ENCODE assay signal across 31 cellular contexts in genomic region chr5:58018016-58018415, GRCh38.
"Had no signal": no experiment of that assay in that cellular context is flagged by ENCODE, and none has a peak within 500 bp of the region (broad histone marks: within the 10 kb centered on the region; RNA-seq: fewer than 3 reads in every experiment).

No MANE protein-coding gene starts in this region.

- H3K4me3 ChIP-seq: K562, SJCRH30, SK-N-MC had no signal

- H3K36me3 ChIP-seq: SJCRH30, WERI-Rb-1 had no signal

- H3K4me1 Mint-ChIP-seq: activated CD4-positive, alpha-beta memory T cell treated with anti-CD3 and anti-CD28 coated beads, Interleukin-2, amount 10 ng/mL, durations not matched to agents 7 days and 5 days; activated CD8-positive, alpha-beta memory T cell treated with anti-CD3 and anti-CD28 coated beads, Interleukin-2, amount 10 ng/mL, durations not matched to agents 7 days and 5 days; activated naive CD4-positive, alpha-beta T cell treated with anti-CD3 and anti-CD28 coated beads, Interleukin-2, amount 10 ng/mL, durations not matched to agents 7 days and 5 days; activated naive CD8-positive, alpha-beta T cell treated with anti-CD3 and anti-CD28 coated beads, Interleukin-2, amount 50 U/mL, for 24 hours had no signal

- DNase-seq: activated CD4-positive, alpha-beta memory T cell treated with anti-CD3 and anti-CD28 coated beads, Interleukin-2, amount 10 ng/mL, durations not matched to agents 7 days and 5 days; activated CD4-positive, alpha-beta T cell treated with anti-CD3 and anti-CD28 coated beads for 1 hour; activated CD4-positive, alpha-beta T cell treated with anti-CD3 and anti-CD28 coated beads for 48 hours; activated CD4-positive, CD25-positive, alpha-beta regulatory T cell; activated CD8-positive, alpha-beta memory T cell treated with anti-CD3 and anti-CD28 coated beads for 24 hours; activated CD8-positive, alpha-beta memory T cell treated with anti-CD3 and anti-CD28 coated beads, Interleukin-2, amount 10 ng/mL, durations not matched to agents 7 days and 5 days; activated CD8-positive, alpha-beta memory T cell treated with anti-CD3 and anti-CD28 coated beads, Interleukin-2, amount 50 U/mL, for 48 hours; activated effector memory CD4-positive, alpha-beta T cell treated with Interleukin-2 at 50 U/mL for 16 hours; activated naive CD4-positive, alpha-beta T cell treated with anti-CD3 and anti-CD28 coated beads, Interleukin-2, amount 10 ng/mL, durations not matched to agents 7 days and 5 days; activated naive CD8-positive, alpha-beta T cell treated with anti-CD3 and anti-CD28 coated beads, Interleukin-2, amount 50 U/mL, for 24 hours; activated T-cell treated with anti-CD3 and anti-CD28 coated beads, Interleukin-2, amount 50 U/mL, for 48 hours; anterior cingulate cortex; caudate nucleus; cerebellar nuclear complex; NCI-H1048; NCI-H1105 treated with DMSO at 0.1 percent for 48 hours; NCI-H1436; NCI-H1694; NCI-H1930; NCI-H345; NCI-H526 treated with DMSO at 0.1 percent for 48 hours; NK-92 treated with Interleukin-12 subunit alpha and Interleukin-12 subunit beta, amount 100 ng/mL, for 24 hours; SHP77; T1000; WERI-Rb-1 had no signal

- H3K9me3 Mint-ChIP-seq: activated CD4-positive, alpha-beta memory T cell treated with anti-CD3 and anti-CD28 coated beads, Interleukin-2, amount 10 ng/mL, durations not matched to agents 7 days and 5 days; activated naive CD4-positive, alpha-beta T cell treated with anti-CD3 and anti-CD28 coated beads, Interleukin-2, amount 10 ng/mL, durations not matched to agents 7 days and 5 days had no signal

- H3K36me3 Mint-ChIP-seq: activated CD8-positive, alpha-beta memory T cell treated with anti-CD3 and anti-CD28 coated beads, Interleukin-2, amount 10 ng/mL, durations not matched to agents 7 days and 5 days; activated naive CD4-positive, alpha-beta T cell treated with anti-CD3 and anti-CD28 coated beads, Interleukin-2, amount 10 ng/mL, durations not matched to agents 7 days and 5 days; activated naive CD8-positive, alpha-beta T cell; brain had no signal

- H3K27me3 Mint-ChIP-seq: activated CD4-positive, alpha-beta memory T cell treated with anti-CD3 and anti-CD28 coated beads, Interleukin-2, amount 10 ng/mL, durations not matched to agents 7 days and 5 days; activated CD8-positive, alpha-beta memory T cell treated with anti-CD3 and anti-CD28 coated beads, Interleukin-2, amount 10 ng/mL, durations not matched to agents 7 days and 5 days; activated naive CD8-positive, alpha-beta T cell treated with anti-CD3 and anti-CD28 coated beads, Interleukin-2, amount 50 U/mL, for 24 hours; brain had no signal

- H3K9me3 ChIP-seq: SJCRH30 had no signal

- FAIRE-seq: bronchial epithelial cell, K562 had no signal

- H3K27ac Mint-ChIP-seq: activated CD4-positive, alpha-beta memory T cell treated with anti-CD3 and anti-CD28 coated beads, Interleukin-2, amount 10 ng/mL, durations not matched to agents 7 days and 5 days; activated CD8-positive, alpha-beta memory T cell treated with anti-CD3 and anti-CD28 coated beads, Interleukin-2, amount 10 ng/mL, durations not matched to agents 7 days and 5 days; activated naive CD4-positive, alpha-beta T cell treated with anti-CD3 and anti-CD28 coated beads, Interleukin-2, amount 10 ng/mL, durations not matched to agents 7 days and 5 days; activated naive CD8-positive, alpha-beta T cell; activated naive CD8-positive, alpha-beta T cell treated with anti-CD3 and anti-CD28 coated beads, Interleukin-2, amount 50 U/mL, for 24 hours had no signal

- ATAC-seq: activated CD8-positive, alpha-beta memory T cell treated with anti-CD3 and anti-CD28 coated beads, Interleukin-2, amount 10 ng/mL, durations not matched to agents 7 days and 5 days; activated naive CD8-positive, alpha-beta T cell treated with anti-CD3 and anti-CD28 coated beads, Interleukin-2, amount 50 U/mL, for 24 hours; K562 had no signal

- H3K27ac ChIP-seq: SJCRH30, SK-N-MC, WERI-Rb-1 had no signal

- H3K27me3 ChIP-seq: SJCRH30 had no signal

- H3K4me3 Mint-ChIP-seq: activated CD4-positive, alpha-beta memory T cell treated with anti-CD3 and anti-CD28 coated beads, Interleukin-2, amount 10 ng/mL, durations not matched to agents 7 days and 5 days; activated CD8-positive, alpha-beta memory T cell treated with anti-CD3 and anti-CD28 coated beads, Interleukin-2, amount 10 ng/mL, durations not matched to agents 7 days and 5 days; activated naive CD4-positive, alpha-beta T cell treated with anti-CD3 and anti-CD28 coated beads, Interleukin-2, amount 10 ng/mL, durations not matched to agents 7 days and 5 days; activated naive CD8-positive, alpha-beta T cell; activated naive CD8-positive, alpha-beta T cell treated with anti-CD3 and anti-CD28 coated beads, Interleukin-2, amount 50 U/mL, for 24 hours; brain had no signal
